ENCODE assay signal across 1 cellular context in the genomic region with DNA sequence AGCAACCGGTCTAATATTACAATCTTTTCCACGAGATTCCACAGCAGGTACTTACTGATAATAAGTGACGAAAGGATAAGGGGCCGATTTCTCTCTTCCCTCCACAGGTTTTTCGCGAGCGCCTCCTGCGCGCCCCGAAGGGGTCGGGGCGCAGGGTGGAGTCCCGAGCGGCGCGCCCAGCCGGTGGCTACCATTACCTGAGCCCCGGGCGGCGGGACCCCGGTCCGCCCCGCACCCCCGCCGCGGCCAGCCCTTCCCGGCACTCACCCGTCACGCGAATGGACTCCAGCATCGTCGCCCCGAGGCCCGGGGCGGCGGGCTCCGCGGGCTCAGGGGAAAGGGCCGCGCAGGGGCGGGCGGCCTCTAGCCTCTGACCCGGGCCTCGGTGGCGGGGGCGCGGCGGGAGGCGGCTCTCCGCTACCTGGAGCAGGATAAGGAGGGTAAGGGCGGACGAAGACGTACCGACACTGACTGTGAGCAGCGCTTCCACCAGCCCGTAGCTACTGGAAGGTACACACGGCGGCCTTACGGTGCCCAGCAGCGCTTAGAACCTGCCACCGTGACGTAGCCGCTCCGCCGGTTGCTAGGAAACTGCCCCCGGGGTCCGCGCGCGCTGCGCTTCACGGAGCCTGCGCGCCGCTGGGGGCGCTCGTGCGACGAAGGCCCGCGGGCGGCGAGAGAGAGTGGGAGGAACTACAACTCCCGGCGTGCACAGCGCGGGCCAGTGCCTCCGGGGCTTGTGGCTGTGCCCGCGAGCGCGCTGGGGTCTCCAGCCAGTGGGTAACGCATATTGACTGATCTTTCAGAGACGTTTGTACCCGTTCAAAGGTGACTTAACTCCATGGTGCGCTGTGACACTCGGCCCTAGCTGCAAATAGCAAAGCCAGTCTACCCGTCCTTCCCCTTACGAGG.
TF ChIP-seq lines count a peak whose summit lies in the region.

No MANE protein-coding gene starts in this region.

TF ChIP-seq in K562, 482 proteins besides CTCF, POLR2A, EP300 and RAD21 (continued from another document):
- TF ChIP-seq HDGF (IDR thresholded peaks at IDR 0.05) (no peak), RB1 (IDR thresholded peaks at IDR 0.05; ENCODE audit: low read depth) (peak; percentile 99), KAT8 (IDR thresholded peaks at IDR 0.05; ENCODE audit: low read depth) (no peak), NR4A1 (CRISPR knock-in tag; IDR thresholded peaks at IDR 0.05) (peak; percentile 26; the same call in 1 of the 2 replicates), NR4A1 (tag; IDR thresholded peaks at IDR 0.05) (no peak), NCOA2 (IDR thresholded peaks at IDR 0.05; ENCODE audit: partially characterized antibody in 2 of 2) (no peak), RNF2 (IDR thresholded peaks at IDR 0.05) (0 out of 2 replicates have a peak, but pooled peaks have one; percentile 62), ATF7 (IDR thresholded peaks at IDR 0.05) (peak; percentile 87), CREM (IDR thresholded peaks at IDR 0.05; ENCODE audit: low read depth) (peak; percentile 90), CSDE1 (IDR thresholded peaks at IDR 0.05) (no peak), ZNF239 (CRISPR knock-in tag; IDR thresholded peaks at IDR 0.05) (no peak), ZNF41 (CRISPR knock-in tag; conservative IDR thresholded peaks at IDR 0.05) (no peak), CHD4 (IDR thresholded peaks at IDR 0.05; ENCODE audit: insufficient read depth, insufficient replicate concordance, low read depth, low read length, poor library complexity, severe bottlenecking) (no peak), PHB2 (IDR thresholded peaks at IDR 0.05; ENCODE audit: low read depth) (no peak), MAFG (tag; conservative IDR thresholded peaks at IDR 0.05) (no peak), ARID2 (IDR thresholded peaks at IDR 0.05) (no peak), ZNF431 (CRISPR knock-in tag; IDR thresholded peaks at IDR 0.05) (no peak), LCOR (CRISPR knock-in tag; IDR thresholded peaks at IDR 0.05) (no peak), HNRNPL (IDR thresholded peaks at IDR 0.05; ENCODE audit: low read depth, low read length) (no peak), MCM2 (IDR thresholded peaks at IDR 0.05; ENCODE audit: low read depth) (no peak), ZNF830 (CRISPR knock-in tag; IDR thresholded peaks at IDR 0.05) (no peak), NCOA4 (IDR thresholded peaks at IDR 0.05; ENCODE audit: partially characterized antibody) (no peak), POLR3A (IDR thresholded peaks at IDR 0.05; ENCODE audit: borderline replicate concordance, extremely low read depth, insufficient read depth, insufficient read length) (no peak)
- TF ChIP-seq, protein P1, sequence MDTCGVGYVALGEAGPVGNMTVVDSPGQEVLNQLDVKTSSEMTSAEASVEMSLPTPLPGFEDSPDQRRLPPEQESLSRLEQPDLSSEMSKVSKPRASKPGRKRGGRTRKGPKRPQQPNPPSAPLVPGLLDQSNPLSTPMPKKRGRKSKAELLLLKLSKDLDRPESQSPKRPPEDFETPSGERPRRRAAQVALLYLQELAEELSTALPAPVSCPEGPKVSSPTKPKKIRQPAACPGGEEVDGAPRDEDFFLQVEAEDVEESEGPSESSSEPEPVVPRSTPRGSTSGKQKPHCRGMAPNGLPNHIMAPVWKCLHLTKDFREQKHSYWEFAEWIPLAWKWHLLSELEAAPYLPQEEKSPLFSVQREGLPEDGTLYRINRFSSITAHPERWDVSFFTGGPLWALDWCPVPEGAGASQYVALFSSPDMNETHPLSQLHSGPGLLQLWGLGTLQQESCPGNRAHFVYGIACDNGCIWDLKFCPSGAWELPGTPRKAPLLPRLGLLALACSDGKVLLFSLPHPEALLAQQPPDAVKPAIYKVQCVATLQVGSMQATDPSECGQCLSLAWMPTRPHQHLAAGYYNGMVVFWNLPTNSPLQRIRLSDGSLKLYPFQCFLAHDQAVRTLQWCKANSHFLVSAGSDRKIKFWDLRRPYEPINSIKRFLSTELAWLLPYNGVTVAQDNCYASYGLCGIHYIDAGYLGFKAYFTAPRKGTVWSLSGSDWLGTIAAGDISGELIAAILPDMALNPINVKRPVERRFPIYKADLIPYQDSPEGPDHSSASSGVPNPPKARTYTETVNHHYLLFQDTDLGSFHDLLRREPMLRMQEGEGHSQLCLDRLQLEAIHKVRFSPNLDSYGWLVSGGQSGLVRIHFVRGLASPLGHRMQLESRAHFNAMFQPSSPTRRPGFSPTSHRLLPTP (IDR thresholded peaks at IDR 0.05; ENCODE audit: borderline replicate concordance, extremely low read depth, insufficient read length) = no peak
- TF ChIP-seq, protein P2, sequence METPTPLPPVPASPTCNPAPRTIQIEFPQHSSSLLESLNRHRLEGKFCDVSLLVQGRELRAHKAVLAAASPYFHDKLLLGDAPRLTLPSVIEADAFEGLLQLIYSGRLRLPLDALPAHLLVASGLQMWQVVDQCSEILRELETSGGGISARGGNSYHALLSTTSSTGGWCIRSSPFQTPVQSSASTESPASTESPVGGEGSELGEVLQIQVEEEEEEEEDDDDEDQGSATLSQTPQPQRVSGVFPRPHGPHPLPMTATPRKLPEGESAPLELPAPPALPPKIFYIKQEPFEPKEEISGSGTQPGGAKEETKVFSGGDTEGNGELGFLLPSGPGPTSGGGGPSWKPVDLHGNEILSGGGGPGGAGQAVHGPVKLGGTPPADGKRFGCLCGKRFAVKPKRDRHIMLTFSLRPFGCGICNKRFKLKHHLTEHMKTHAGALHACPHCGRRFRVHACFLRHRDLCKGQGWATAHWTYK (CRISPR knock-in tag; IDR thresholded peaks at IDR 0.05) = 0 out of 2 replicates have a peak, but pooled peaks have one; percentile 54
- TF ChIP-seq, protein P3, sequence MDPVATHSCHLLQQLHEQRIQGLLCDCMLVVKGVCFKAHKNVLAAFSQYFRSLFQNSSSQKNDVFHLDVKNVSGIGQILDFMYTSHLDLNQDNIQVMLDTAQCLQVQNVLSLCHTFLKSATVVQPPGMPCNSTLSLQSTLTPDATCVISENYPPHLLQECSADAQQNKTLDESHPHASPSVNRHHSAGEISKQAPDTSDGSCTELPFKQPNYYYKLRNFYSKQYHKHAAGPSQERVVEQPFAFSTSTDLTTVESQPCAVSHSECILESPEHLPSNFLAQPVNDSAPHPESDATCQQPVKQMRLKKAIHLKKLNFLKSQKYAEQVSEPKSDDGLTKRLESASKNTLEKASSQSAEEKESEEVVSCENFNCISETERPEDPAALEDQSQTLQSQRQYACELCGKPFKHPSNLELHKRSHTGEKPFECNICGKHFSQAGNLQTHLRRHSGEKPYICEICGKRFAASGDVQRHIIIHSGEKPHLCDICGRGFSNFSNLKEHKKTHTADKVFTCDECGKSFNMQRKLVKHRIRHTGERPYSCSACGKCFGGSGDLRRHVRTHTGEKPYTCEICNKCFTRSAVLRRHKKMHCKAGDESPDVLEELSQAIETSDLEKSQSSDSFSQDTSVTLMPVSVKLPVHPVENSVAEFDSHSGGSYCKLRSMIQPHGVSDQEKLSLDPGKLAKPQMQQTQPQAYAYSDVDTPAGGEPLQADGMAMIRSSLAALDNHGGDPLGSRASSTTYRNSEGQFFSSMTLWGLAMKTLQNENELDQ (CRISPR knock-in tag; IDR thresholded peaks at IDR 0.05; ENCODE audit: borderline replicate concordance) = no peak
- TF ChIP-seq, protein P4, sequence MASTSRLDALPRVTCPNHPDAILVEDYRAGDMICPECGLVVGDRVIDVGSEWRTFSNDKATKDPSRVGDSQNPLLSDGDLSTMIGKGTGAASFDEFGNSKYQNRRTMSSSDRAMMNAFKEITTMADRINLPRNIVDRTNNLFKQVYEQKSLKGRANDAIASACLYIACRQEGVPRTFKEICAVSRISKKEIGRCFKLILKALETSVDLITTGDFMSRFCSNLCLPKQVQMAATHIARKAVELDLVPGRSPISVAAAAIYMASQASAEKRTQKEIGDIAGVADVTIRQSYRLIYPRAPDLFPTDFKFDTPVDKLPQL (IDR thresholded peaks at IDR 0.05; ENCODE audit: extremely low read depth, insufficient read length) = no peak
- TF ChIP-seq, protein P5, sequence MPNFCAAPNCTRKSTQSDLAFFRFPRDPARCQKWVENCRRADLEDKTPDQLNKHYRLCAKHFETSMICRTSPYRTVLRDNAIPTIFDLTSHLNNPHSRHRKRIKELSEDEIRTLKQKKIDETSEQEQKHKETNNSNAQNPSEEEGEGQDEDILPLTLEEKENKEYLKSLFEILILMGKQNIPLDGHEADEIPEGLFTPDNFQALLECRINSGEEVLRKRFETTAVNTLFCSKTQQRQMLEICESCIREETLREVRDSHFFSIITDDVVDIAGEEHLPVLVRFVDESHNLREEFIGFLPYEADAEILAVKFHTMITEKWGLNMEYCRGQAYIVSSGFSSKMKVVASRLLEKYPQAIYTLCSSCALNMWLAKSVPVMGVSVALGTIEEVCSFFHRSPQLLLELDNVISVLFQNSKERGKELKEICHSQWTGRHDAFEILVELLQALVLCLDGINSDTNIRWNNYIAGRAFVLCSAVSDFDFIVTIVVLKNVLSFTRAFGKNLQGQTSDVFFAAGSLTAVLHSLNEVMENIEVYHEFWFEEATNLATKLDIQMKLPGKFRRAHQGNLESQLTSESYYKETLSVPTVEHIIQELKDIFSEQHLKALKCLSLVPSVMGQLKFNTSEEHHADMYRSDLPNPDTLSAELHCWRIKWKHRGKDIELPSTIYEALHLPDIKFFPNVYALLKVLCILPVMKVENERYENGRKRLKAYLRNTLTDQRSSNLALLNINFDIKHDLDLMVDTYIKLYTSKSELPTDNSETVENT (CRISPR knock-in tag; IDR thresholded peaks at IDR 0.05) = 0 out of 2 replicates have a peak, but pooled peaks have one; percentile 20
- TF ChIP-seq, protein P6, sequence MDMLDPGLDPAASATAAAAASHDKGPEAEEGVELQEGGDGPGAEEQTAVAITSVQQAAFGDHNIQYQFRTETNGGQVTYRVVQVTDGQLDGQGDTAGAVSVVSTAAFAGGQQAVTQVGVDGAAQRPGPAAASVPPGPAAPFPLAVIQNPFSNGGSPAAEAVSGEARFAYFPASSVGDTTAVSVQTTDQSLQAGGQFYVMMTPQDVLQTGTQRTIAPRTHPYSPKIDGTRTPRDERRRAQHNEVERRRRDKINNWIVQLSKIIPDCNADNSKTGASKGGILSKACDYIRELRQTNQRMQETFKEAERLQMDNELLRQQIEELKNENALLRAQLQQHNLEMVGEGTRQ (CRISPR knock-in tag; IDR thresholded peaks at IDR 0.05) = no peak
- TF ChIP-seq, protein P7, sequence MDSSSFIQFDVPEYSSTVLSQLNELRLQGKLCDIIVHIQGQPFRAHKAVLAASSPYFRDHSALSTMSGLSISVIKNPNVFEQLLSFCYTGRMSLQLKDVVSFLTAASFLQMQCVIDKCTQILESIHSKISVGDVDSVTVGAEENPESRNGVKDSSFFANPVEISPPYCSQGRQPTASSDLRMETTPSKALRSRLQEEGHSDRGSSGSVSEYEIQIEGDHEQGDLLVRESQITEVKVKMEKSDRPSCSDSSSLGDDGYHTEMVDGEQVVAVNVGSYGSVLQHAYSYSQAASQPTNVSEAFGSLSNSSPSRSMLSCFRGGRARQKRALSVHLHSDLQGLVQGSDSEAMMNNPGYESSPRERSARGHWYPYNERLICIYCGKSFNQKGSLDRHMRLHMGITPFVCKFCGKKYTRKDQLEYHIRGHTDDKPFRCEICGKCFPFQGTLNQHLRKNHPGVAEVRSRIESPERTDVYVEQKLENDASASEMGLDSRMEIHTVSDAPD (CRISPR knock-in tag; IDR thresholded peaks at IDR 0.05) = no peak
- TF ChIP-seq, protein P8, sequence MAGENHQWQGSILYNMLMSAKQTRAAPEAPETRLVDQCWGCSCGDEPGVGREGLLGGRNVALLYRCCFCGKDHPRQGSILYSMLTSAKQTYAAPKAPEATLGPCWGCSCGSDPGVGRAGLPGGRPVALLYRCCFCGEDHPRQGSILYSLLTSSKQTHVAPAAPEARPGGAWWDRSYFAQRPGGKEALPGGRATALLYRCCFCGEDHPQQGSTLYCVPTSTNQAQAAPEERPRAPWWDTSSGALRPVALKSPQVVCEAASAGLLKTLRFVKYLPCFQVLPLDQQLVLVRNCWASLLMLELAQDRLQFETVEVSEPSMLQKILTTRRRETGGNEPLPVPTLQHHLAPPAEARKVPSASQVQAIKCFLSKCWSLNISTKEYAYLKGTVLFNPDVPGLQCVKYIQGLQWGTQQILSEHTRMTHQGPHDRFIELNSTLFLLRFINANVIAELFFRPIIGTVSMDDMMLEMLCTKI (IDR thresholded peaks at IDR 0.05; ENCODE audit: partially characterized antibody) = no peak
